Comparison of ENCODE assay signal across 28 cellular contexts in the genomic region with DNA sequence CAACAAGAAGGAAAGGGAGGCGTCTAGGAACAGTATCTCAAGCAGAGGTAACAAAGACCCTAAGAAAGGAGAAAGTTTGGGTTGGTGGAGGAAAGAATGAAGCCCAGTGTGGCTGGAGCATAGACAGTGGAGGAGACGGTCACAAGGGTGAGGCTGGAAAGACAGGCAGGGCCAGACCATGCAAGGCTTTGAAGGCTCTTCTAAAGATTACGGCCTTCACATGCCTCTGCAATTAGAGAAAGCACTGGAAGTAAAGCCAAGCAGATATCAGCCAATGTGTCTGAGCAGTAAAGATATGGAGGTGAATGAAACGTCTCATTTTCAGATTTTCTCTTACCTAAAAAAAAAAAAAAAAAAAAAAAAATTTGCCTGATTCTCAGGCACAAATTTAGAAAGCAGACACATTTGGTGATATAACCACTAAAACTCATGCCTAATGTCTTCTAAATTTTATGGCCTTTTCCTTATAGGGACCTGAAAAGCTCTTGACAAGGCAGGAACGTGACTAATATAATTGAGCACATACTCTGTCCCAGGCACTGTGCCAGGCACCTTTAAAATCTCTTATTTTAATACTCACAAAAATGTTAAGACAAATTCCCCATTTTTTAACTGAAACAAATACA.
DNase-seq lines count a peak whose midpoint lies in the region; ATAC-seq, FAIRE-seq and TF ChIP-seq lines count a peak whose summit lies in the region.
"Had no signal": no experiment of that assay in that cellular context is flagged by ENCODE, and none has a peak within 500 bp of the region (broad histone marks: within the 10 kb centered on the region; RNA-seq: fewer than 3 reads in every experiment).

No MANE protein-coding gene starts in this region.

- H3K27me3 Mint-ChIP-seq in MCF 10A (ENCODE audit: insufficient read depth, unreplicated experiment) (no peaks in the 10 kb centered on the region), glutamatergic neuron (ENCODE audit: unreplicated experiment) (peaks cover 4% of the 10 kb centered on the region)

- H3K4me3 ChIP-seq in mammary epithelial cell (replicated peaks in 1 of 3; ENCODE audit: insufficient read depth in 1 of 3, low read depth in 2 of 3, low read length in 3 of 3): no peak overlapping the region
- no peak overlapping the region for H3K4me3 ChIP-seq in bronchial epithelial cell (ENCODE audit: low read depth, low read length)
- H3K4me3 ChIP-seq: BLaER1, PC-9, SK-N-MC had no signal

- H2AFZ ChIP-seq in mammary epithelial cell (ENCODE audit: low read depth, low read length): peak overlapping the region; percentile 44
- H2AFZ ChIP-seq: PC-9 had no signal

- no peak overlapping the region for H3K27ac ChIP-seq in mammary epithelial cell (ENCODE audit: insufficient read depth, low read depth, low read length)
- H3K27ac ChIP-seq: 22Rv1, BLaER1, PC-9, SK-N-MC had no signal

- H3K9me3 Mint-ChIP-seq in MCF 10A (ENCODE audit: unreplicated experiment) (no peaks in the 10 kb centered on the region), glutamatergic neuron (ENCODE audit: unreplicated experiment) (no peaks in the 10 kb centered on the region)
- H3K9me3 Mint-ChIP-seq: CD4-positive, alpha-beta T cell had no signal

- POLR2A ChIA-PET in MCF 10A (lab: Yijun Ruan, JAX): no interaction called here

- H3K27ac Mint-ChIP-seq in MCF 10A (ENCODE audit: low read depth, unreplicated experiment): no peak overlapping the region
- no peak overlapping the region for H3K27ac Mint-ChIP-seq in glutamatergic neuron (ENCODE audit: unreplicated experiment)
- H3K27ac Mint-ChIP-seq: CD4-positive, alpha-beta T cell had no signal

- in situ Hi-C loops in mammary epithelial cell (cut with MboI; ENCODE audit: low sequenced_read_pairs in 2 of 2): no loop called here

- CTCF ChIA-PET in mammary epithelial cell (lab: Charles Lee; ENCODE audit: low non-redundant PET) (no interaction called here), MCF 10A (lab: Yijun Ruan, JAX) (interaction anchor here (0.6 to 0.7 kb wide), 2 partner anchors 378 to 1345 kb away, joined by 3 to 4 read pairs; no protein-coding TSS in a partner anchor)

- no peak for TF ChIP-seq CTCF in mammary epithelial cell (conservative IDR thresholded peaks at IDR 0.05 in 1 of 2, IDR thresholded peaks at IDR 0.05 in 1 of 2; ENCODE audit: extremely low read depth in 1 of 2, insufficient read depth in 1 of 2, low read depth in 1 of 2, low read length in 2 of 2)
- TF ChIP-seq CTCF in MCF 10A (IDR thresholded peaks at IDR 0.05; ENCODE audit: unreplicated experiment): no peak
- TF ChIP-seq CTCF in bronchial epithelial cell (IDR thresholded peaks at IDR 0.05; ENCODE audit: insufficient read depth, low read length, severe bottlenecking): no peak
- TF ChIP-seq CTCF in glutamatergic neuron (IDR thresholded peaks at IDR 0.05; ENCODE audit: partially characterized antibody, unreplicated experiment): no peak

- intact Hi-C loops in mammary epithelial cell (cut with micrococcal nuclease) (no loop called here), MCF 10A (cut with micrococcal nuclease) (no loop called here)

- no peaks in the 10 kb centered on the region for H4K20me1 ChIP-seq in mammary epithelial cell (ENCODE audit: insufficient read depth, low read length)
- H4K20me1 ChIP-seq: BLaER1 had no signal

- WGBS in mammary epithelial cell (ENCODE audit: low coverage, missing lambda C conversion rate): 66% methylated on average over 5 of the region's 5 CpGs

- peaks cover 7% of the 10 kb centered on the region for H3K4me1 Mint-ChIP-seq in MCF 10A (ENCODE audit: insufficient read depth, unreplicated experiment)
- H3K4me1 Mint-ChIP-seq in glutamatergic neuron (ENCODE audit: low read depth, unreplicated experiment): no peaks in the 10 kb centered on the region

- H3K36me3 Mint-ChIP-seq in MCF 10A (ENCODE audit: insufficient read depth, unreplicated experiment) (no peaks in the 10 kb centered on the region), glutamatergic neuron (ENCODE audit: unreplicated experiment) (no peaks in the 10 kb centered on the region)

- H3K36me3 ChIP-seq in mammary epithelial cell (ENCODE audit: insufficient read depth, low read length) (no peaks in the 10 kb centered on the region), bronchial epithelial cell (ENCODE audit: control insufficient read depth, insufficient read depth, low read length) (no peaks in the 10 kb centered on the region)
- H3K36me3 ChIP-seq: BLaER1 had no signal

- BruUV-seq in mammary epithelial cell (replicated peaks; lab: Mats Ljungman, UMichigan) (no TSS peak), MCF 10A (replicated peaks; lab: Mats Ljungman, UMichigan) (no TSS peak)

- no peak for ATAC-seq in HG02642 (IDR thresholded peaks at IDR 0.05; ENCODE audit: poor library complexity, unreplicated experiment)
- ATAC-seq: HCT116 had no signal

- H3K9ac ChIP-seq in mammary epithelial cell (ENCODE audit: insufficient read depth, low read length): no peak overlapping the region
- H3K9ac ChIP-seq: BLaER1 had no signal

- H3K27me3 ChIP-seq in mammary epithelial cell (ENCODE audit: insufficient read depth, low read length) (no peaks in the 10 kb centered on the region), bronchial epithelial cell (ENCODE audit: control insufficient read depth, insufficient read depth, low read length) (no peaks in the 10 kb centered on the region)
- H3K27me3 ChIP-seq: BLaER1 had no signal

- dilution Hi-C loops in mammary epithelial cell (cut with HindIII; ENCODE audit: low sequenced_read_pairs): no loop called here

- H3K4me2 ChIP-seq in mammary epithelial cell (ENCODE audit: insufficient read depth, low read depth, low read length): no peak overlapping the region
- H3K4me2 ChIP-seq: BLaER1, PC-9 had no signal

- DNase-seq in mammary epithelial cell: no peak
- no peak for DNase-seq in MCF 10A (ENCODE audit: unreplicated experiment)
- peak; percentile 13 for DNase-seq in bronchial epithelial cell (ENCODE audit: low read depth)
- peak; percentile 72 for DNase-seq in islet precursor cell
- DNase-seq in NCI-H1417 treated with DMSO at 0.1 percent for 48 hours (lab: John Stamatoyannopoulos, UW): no peak
- DNase-seq in NCI-H146 treated with DMSO at 0.1 percent for 48 hours (lab: John Stamatoyannopoulos, UW; ENCODE audit: unreplicated experiment): no peak
- no peak for DNase-seq in glutamatergic neuron
- DNase-seq: ACHN; CD4-positive, alpha-beta T cell; COR-L47; GF-D8; GOT3; Kasumi-1; MM.1S; NCI-H1048; NCI-H1436 treated with DMSO at 0.1 percent for 48 hours; NCI-H2029; NCI-H510A treated with DMSO at 0.1 percent for 48 hours; NCI-H748 treated with DMSO at 0.1 percent for 48 hours; RPMI8226; SHP77 treated with DMSO at 0.1 percent for 48 hours had no signal

- no peaks in the 10 kb centered on the region for H3K9me3 ChIP-seq in mammary epithelial cell (replicated peaks; ENCODE audit: insufficient read depth, low read length)
- H3K9me3 ChIP-seq: BLaER1 had no signal

- H3K4me3 Mint-ChIP-seq in MCF 10A (ENCODE audit: unreplicated experiment) (no peak overlapping the region), glutamatergic neuron (ENCODE audit: unreplicated experiment) (no peak overlapping the region)
- H3K4me3 Mint-ChIP-seq: CD4-positive, alpha-beta T cell had no signal

- no peaks in the 10 kb centered on the region for H3K79me2 ChIP-seq in mammary epithelial cell (ENCODE audit: insufficient read depth, low read length)

- peaks cover 4% of the 10 kb centered on the region for H3K4me1 ChIP-seq in mammary epithelial cell (ENCODE audit: insufficient read depth, low read length)
- H3K4me1 ChIP-seq: BLaER1 had no signal

- no peak for FAIRE-seq in bronchial epithelial cell (lab: Jason Lieb, UNC)
- FAIRE-seq: GM19239 had no signal

Comparison
In these comparisons a context has a peak if more than half of its experiments do, and no peak if none do; other contexts are left out.
1. DNase-seq: peak in bronchial epithelial cell (single experiment) and islet precursor cell (single experiment); none in mammary epithelial cell (single experiment), MCF 10A (single experiment), NCI-H1417 treated with DMSO at 0.1 percent for 48 hours (single experiment), NCI-H146 treated with DMSO at 0.1 percent for 48 hours (single experiment) and glutamatergic neuron (single experiment).